8 cellular contexts compared by ENCODE assay signal in the genomic region with DNA sequence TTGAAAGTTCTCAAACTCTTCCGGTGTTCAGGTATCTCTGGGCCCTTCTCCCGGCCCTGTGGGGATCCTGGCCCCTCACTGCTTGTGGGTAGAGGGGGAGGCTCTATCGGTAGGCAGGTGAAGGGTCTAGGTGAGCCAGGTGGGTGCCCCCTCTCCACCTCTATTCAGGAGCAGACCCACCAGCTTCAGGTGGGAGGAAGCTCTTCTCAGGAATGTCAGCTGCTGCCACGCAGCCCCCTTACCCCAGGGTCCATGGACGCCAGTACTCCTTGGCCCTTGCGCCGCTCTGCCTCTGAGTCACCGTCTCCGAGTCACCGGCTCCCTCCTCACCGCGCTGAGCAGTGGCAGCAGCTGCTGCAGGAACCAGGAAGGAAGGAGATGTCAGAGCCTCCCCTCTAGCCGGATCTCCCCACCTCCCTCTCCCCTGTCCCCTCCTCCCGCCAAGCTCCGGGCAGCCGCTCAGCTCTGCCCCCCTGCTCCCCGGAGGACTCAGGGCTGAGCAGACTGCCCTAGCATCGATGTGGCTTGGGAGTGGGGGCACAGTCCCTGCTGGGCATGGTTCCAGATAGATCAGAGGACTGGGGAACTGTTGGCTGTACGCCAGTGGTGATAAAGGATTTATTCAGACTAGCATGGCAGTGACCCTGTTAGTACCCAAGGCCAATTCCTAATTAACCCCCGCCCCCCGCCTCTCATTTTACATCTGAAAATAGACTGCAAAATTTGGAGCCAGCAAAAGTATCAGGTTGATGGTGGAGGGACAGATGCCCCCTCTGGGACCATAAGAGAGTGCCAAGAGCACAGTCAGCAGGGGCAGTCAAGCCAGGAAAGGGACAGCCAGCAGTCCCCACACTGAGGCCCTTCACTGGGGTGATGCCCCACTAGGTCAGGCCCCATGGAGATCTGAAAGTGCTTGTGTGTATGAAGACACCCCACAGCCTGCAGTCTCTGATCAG. TPM values are rescaled to one million over a fixed set of nuclear protein-coding genes. Genes with fewer than 3 reads are reported as not detected.
DNase-seq lines count a peak whose midpoint lies in the region; ATAC-seq, FAIRE-seq and TF ChIP-seq lines count a peak whose summit lies in the region.

Gene OSBPL7, minus strand, starts transcription at position 371 of the 956 bp plus-strand sequence. CDS start 1,516 bp downstream, outside the sequence.

- H3K36me3 ChIP-seq in ACC112 (ENCODE audit: insufficient read depth, low read length) (peaks cover 8% of the 10 kb centered on the region; the same call in 1 of the 2 replicates), HepG2 (replicated peaks in 1 of 2; ENCODE audit: control insufficient read depth in 1 of 2, insufficient read depth in 2 of 2, low read length in 2 of 2) (peaks cover 19 to 36% of the 10 kb centered on the region in 2 experiments)

- peak within 1 kb of the TSS; percentile 78 for H3K9ac ChIP-seq in HepG2 (ENCODE audit: insufficient read depth, low read depth, low read length)

- no TSS peak for BruUV-seq in HepG2 (replicated peaks; lab: Mats Ljungman, UMichigan)

- peak; percentile 95 for TF ChIP-seq CTCF in HepG2 (CRISPR knock-in tag; IDR thresholded peaks at IDR 0.05)

- H3K79me2 ChIP-seq in ACC112 (ENCODE audit: control insufficient read depth, insufficient read depth, low read length, unreplicated experiment) (no peaks in the 10 kb centered on the region), HepG2 (ENCODE audit: insufficient read depth, low read length) (no peaks in the 10 kb centered on the region)

- H3K4me3 ChIP-seq in ACC112 (ENCODE audit: low read depth, low read length) (peak within 1 kb of the TSS; percentile 78), HepG2 (replicated peaks in 1 of 3; ENCODE audit: insufficient read depth in 1 of 3, low read depth in 2 of 3, low read length in 3 of 3) (peak within 1 kb of the TSS; percentile 73 to 90 (median 73))

- no peaks in the 10 kb centered on the region for H3K9me3 Mint-ChIP-seq in activated CD4-positive, alpha-beta T cell treated with anti-CD3 and anti-CD28 coated beads, Interleukin-2, amount 10 ng/mL, durations not matched to agents 24 days and 14 days
- H3K9me3 Mint-ChIP-seq in dendritic cell treated with granulocyte-macrophage colony-stimulating factor and Interleukin-4, amounts not matched to agents 40 ng/mL and 50 ng/mL, for 4 days: no peaks in the 10 kb centered on the region

- H3K4me1 ChIP-seq in ACC112 (ENCODE audit: control insufficient read depth, insufficient read depth, low read length, unreplicated experiment): peaks cover 15% of the 10 kb centered on the region
- H3K4me1 ChIP-seq in HepG2 (ENCODE audit: insufficient read depth, low read length): peaks cover 19% of the 10 kb centered on the region

- DNase-seq in NCI-H524 treated with DMSO at 0.1 percent for 48 hours (lab: John Stamatoyannopoulos, UW) (peak; percentile 54), HepG2 (ENCODE audit: low spot score) (peak; percentile 76)
- DNase-seq in activated CD4-positive, alpha-beta T cell treated with anti-CD3 and anti-CD28 coated beads, Interleukin-2, amount 10 ng/mL, durations not matched to agents 24 days and 14 days: peak; percentile 92
- DNase-seq in stimulated activated CD4-positive, alpha-beta T cell treated with anti-CD3 and anti-CD28 coated beads, Interleukin-4, amount 100 ng/mL, for 1 hour: peak; percentile 66

- H3K27ac ChIP-seq in ACC112 (ENCODE audit: low read depth, low read length): no peak within 1 kb of the TSS
- peak within 1 kb of the TSS; percentile 5 for H3K27ac ChIP-seq in HepG2 (ENCODE audit: extremely low read length, insufficient read depth, low read length)

- H2AFZ ChIP-seq in ACC112 (ENCODE audit: low read length, unreplicated experiment): peak within 1 kb of the TSS; percentile 27
- H2AFZ ChIP-seq in HepG2 (ENCODE audit: low read length): no peak within 1 kb of the TSS

- H3K9me3 ChIP-seq in HepG2 (ENCODE audit: low read length): no peaks in the 10 kb centered on the region

- H3K27ac Mint-ChIP-seq in activated CD4-positive, alpha-beta T cell treated with anti-CD3 and anti-CD28 coated beads, Interleukin-2, amount 10 ng/mL, durations not matched to agents 24 days and 14 days: peak within 1 kb of the TSS; percentile 81
- H3K27ac Mint-ChIP-seq in dendritic cell treated with granulocyte-macrophage colony-stimulating factor and Interleukin-4, amounts not matched to agents 40 ng/mL and 50 ng/mL, for 4 days: peak within 1 kb of the TSS; percentile 87

- peaks cover 44% of the 10 kb centered on the region for H3K36me3 Mint-ChIP-seq in activated CD4-positive, alpha-beta T cell treated with anti-CD3 and anti-CD28 coated beads, Interleukin-2, amount 10 ng/mL, durations not matched to agents 24 days and 14 days (ENCODE audit: low read depth)
- peaks cover 69% of the 10 kb centered on the region for H3K36me3 Mint-ChIP-seq in dendritic cell treated with granulocyte-macrophage colony-stimulating factor and Interleukin-4, amounts not matched to agents 40 ng/mL and 50 ng/mL, for 4 days (ENCODE audit: low read depth)

- CTCF ChIA-PET in HepG2 (lab: Yijun Ruan, JAX; ENCODE audit: low intra/inter-chr PET ratio, low total read pairs): interaction anchor here (0.8 kb wide), 1 partner anchor 46 kb away, joined by 3 read pairs; no protein-coding TSS in a partner anchor

- H3K4me3 Mint-ChIP-seq in activated CD4-positive, alpha-beta T cell treated with anti-CD3 and anti-CD28 coated beads, Interleukin-2, amount 10 ng/mL, durations not matched to agents 24 days and 14 days: peak within 1 kb of the TSS; percentile 98
- H3K4me3 Mint-ChIP-seq in dendritic cell treated with granulocyte-macrophage colony-stimulating factor and Interleukin-4, amounts not matched to agents 40 ng/mL and 50 ng/mL, for 4 days: peak within 1 kb of the TSS; percentile 89

- no peaks in the 10 kb centered on the region for H4K20me1 ChIP-seq in HepG2 (ENCODE audit: insufficient read depth, low read length)

- peak; percentile 95 for FAIRE-seq in HepG2 (lab: Jason Lieb, UNC)

- TF ChIP-seq EP300 in HepG2 (IDR thresholded peaks at IDR 0.05; ENCODE audit: low read depth in 2 of 2, low read length in 2 of 2): 0 out of 4 replicates have a peak, but pooled peaks of 1 of the 2 experiments have one; percentile 29
- TF ChIP-seq EP300 in HepG2 (CRISPR knock-in tag; IDR thresholded peaks at IDR 0.05; ENCODE audit: borderline replicate concordance): no peak

- H3K27me3 Mint-ChIP-seq in activated CD4-positive, alpha-beta T cell treated with anti-CD3 and anti-CD28 coated beads, Interleukin-2, amount 10 ng/mL, durations not matched to agents 24 days and 14 days: no peaks in the 10 kb centered on the region
- no peaks in the 10 kb centered on the region for H3K27me3 Mint-ChIP-seq in dendritic cell treated with granulocyte-macrophage colony-stimulating factor and Interleukin-4, amounts not matched to agents 40 ng/mL and 50 ng/mL, for 4 days

- no peak for TF ChIP-seq RAD21 in HepG2 (CRISPR knock-in tag; IDR thresholded peaks at IDR 0.05)

- 12% methylated on average over 15 of the region's 21 CpGs for WGBS in HepG2 (ENCODE audit: low lambda C conversion rate)

- in situ Hi-C loops in HepG2 (cut with HindIII; ENCODE audit: extremely low pct_ligation_motif_present, low pct_unique_long_range_greater_than_20kb): no loop called here

- H3K4me2 ChIP-seq in HepG2 (ENCODE audit: low read depth, low read length): peak within 1 kb of the TSS; percentile 88

- peaks cover 22% of the 10 kb centered on the region for H3K4me1 Mint-ChIP-seq in activated CD4-positive, alpha-beta T cell treated with anti-CD3 and anti-CD28 coated beads, Interleukin-2, amount 10 ng/mL, durations not matched to agents 24 days and 14 days
- peaks cover 43% of the 10 kb centered on the region for H3K4me1 Mint-ChIP-seq in dendritic cell treated with granulocyte-macrophage colony-stimulating factor and Interleukin-4, amounts not matched to agents 40 ng/mL and 50 ng/mL, for 4 days (ENCODE audit: low read depth)

- ATAC-seq in GM18868 (IDR thresholded peaks at IDR 0.05; ENCODE audit: unreplicated experiment): peak; percentile 90
- peak; percentile 84 for ATAC-seq in HG03354 (IDR thresholded peaks at IDR 0.05; ENCODE audit: poor library complexity, severe bottlenecking, unreplicated experiment)
- peak; percentile 96 for ATAC-seq in HepG2

- intact Hi-C loops in activated CD4-positive, alpha-beta T cell treated with anti-CD3 and anti-CD28 coated beads, Interleukin-2, amount 10 ng/mL, durations not matched to agents 24 days and 14 days (cut with micrococcal nuclease): loop anchor here (1.0 kb wide), 1 partner anchor 10 kb away; the partner anchor contains the start of genes LRRC46 and MRPL10
- intact Hi-C loops in dendritic cell treated with granulocyte-macrophage colony-stimulating factor and Interleukin-4, amounts not matched to agents 40 ng/mL and 50 ng/mL, for 4 days (cut with micrococcal nuclease): no loop called here
- intact Hi-C loops in HepG2 (cut with micrococcal nuclease; ENCODE audit: unreplicated experiment): no loop called here

- TF ChIP-seq POLR2A in HepG2 (IDR thresholded peaks at IDR 0.05; ENCODE audit: insufficient read depth in 1 of 2, low read depth in 2 of 2, low read length in 2 of 2): peak; percentile 52 to 83; a peak in 3 of 4 replicates

- no peaks in the 10 kb centered on the region for H3K27me3 ChIP-seq in ACC112 (ENCODE audit: insufficient read depth, low read length)
- H3K27me3 ChIP-seq in HepG2 (ENCODE audit: control insufficient read depth in 1 of 2, insufficient read depth in 2 of 2, low read length in 2 of 2): no peaks in the 10 kb centered on the region; a peak in 1 of 5 replicates

- POLR2A ChIA-PET in HepG2 (lab: Yijun Ruan, JAX): interaction anchor here (0.9 to 2.5 kb wide), 7 partner anchors 9 to 134 kb away, joined by 3 to 58 read pairs (median 4); partner anchors contain the start of genes LRRC46, MRPL10, PNPO and SCRN2

RNA-seq across cellular contexts. Expression of gene OSBPL7, which starts in this region (rescaled TPM):
- total RNA-seq in activated CD4-positive, alpha-beta T cell treated with anti-CD3 and anti-CD28 coated beads, Interleukin-2, amount 10 ng/mL, durations not matched to agents 24 days and 14 days: 18.1 and 18.4 TPM in 2 replicates
- 1.0 and 4.7 TPM in 2 replicates for total RNA-seq in HepG2 (2016; rRNA removed; fragmentation: Illumina TruSeq; extraction: Trizol)
- 4.5 and 4.7 TPM in 2 replicates for total RNA-seq in HepG2 (2016; cell fraction: cytosol; rRNA removed; fragmentation: Illumina TruSeq; extraction: Trizol; ENCODE audit: low read depth)
- total RNA-seq in HepG2 (2016; cell fraction: insoluble cytoplasmic fraction; rRNA removed; fragmentation: Illumina TruSeq; extraction: Trizol): 1.3 and 5.6 TPM in 2 replicates
- 1.4 and 1.5 TPM in 2 replicates for total RNA-seq in HepG2 (2016; cell fraction: membrane; rRNA removed; fragmentation: Illumina TruSeq; extraction: Trizol)
- total RNA-seq in HepG2 (2016; cell fraction: nucleus; rRNA removed; fragmentation: Illumina TruSeq; extraction: Trizol): 6.6 and 9.7 TPM in 2 replicates
- 6.6 and 8.3 TPM in 2 replicates for polyA plus RNA-seq in HepG2 (2011; rRNA removed)
- 0.99 and 1.7 TPM in 2 replicates for polyA plus RNA-seq in HepG2 (2011; cell fraction: cytosol; rRNA removed)
- 86.7 and 120 TPM in 2 replicates for polyA plus RNA-seq in HepG2 (2011; cell fraction: nucleus; rRNA removed)
- 4.1 and 5.4 TPM in 2 replicates for polyA plus RNA-seq in HepG2 (2012)
- 0.20 and 0.32 TPM in 2 replicates for polyA plus RNA-seq in HepG2 (2016; cell fraction: cytosol; fragmentation: Illumina TruSeq; extraction: Trizol; ENCODE audit: low read depth)
- 0.56 and 1.2 TPM in 2 replicates for polyA plus RNA-seq in HepG2 (2016; cell fraction: insoluble cytoplasmic fraction; fragmentation: Illumina TruSeq; extraction: Trizol; ENCODE audit: low read depth)
- 0.27 and 0.42 TPM in 2 replicates for polyA plus RNA-seq in HepG2 (2016; cell fraction: membrane; fragmentation: Illumina TruSeq; extraction: Trizol; ENCODE audit: low read depth)
- 20.6 and 21.2 TPM in 2 replicates for polyA plus RNA-seq in HepG2 (2016; cell fraction: nucleus; fragmentation: Illumina TruSeq; extraction: Trizol; ENCODE audit: insufficient read depth, low read depth)
- 7.4 and 11.6 TPM in 2 replicates for polyA minus RNA-seq in HepG2 (2011; rRNA and poly(A)+ RNA removed; ENCODE audit: low replicate concordance)
- 1.6 TPM in 2 replicates for polyA minus RNA-seq in HepG2 (2011; cell fraction: cytosol; rRNA and poly(A)+ RNA removed)
- 16.1 and 23.1 TPM in 2 replicates for polyA minus RNA-seq in HepG2 (2011; cell fraction: nucleus; rRNA and poly(A)+ RNA removed)
